In genomic region chr6:150316936-150317335, GRCh38 we compare ENCODE assay signal across 8 cellular contexts. TPM values are rescaled to one million over a fixed set of nuclear protein-coding genes. Genes with fewer than 3 reads are reported as not detected.
"Had no signal": no experiment of that assay in that cellular context is flagged by ENCODE, and none has a peak within 500 bp of the region (broad histone marks: within the 10 kb centered on the region; RNA-seq: fewer than 3 reads in every experiment).

No MANE protein-coding gene starts in this region.

- FAIRE-seq: HTR-8/SVneo had no signal

- DNase-seq: GM23248, GOT3, H7, HCEC 1CT, IMR-90, KBM-7 had no signal

- H3K27ac ChIP-seq: GM23248 had no signal

- H3K9ac ChIP-seq: GM23248 had no signal

- H3K4me3 ChIP-seq: GM23248 had no signal

- H2AFZ ChIP-seq: GM23248 had no signal

RNA-seq across cellular contexts. Expression of gene IYD, which starts 51.9 kb away (rescaled TPM):
- total RNA-seq: GM23248, H4, H7, IMR-90 had no signal
- polyA plus RNA-seq: GM23248, IMR-90 had no signal
